ENCODE assay signal across 8 cellular contexts in the genomic region with DNA sequence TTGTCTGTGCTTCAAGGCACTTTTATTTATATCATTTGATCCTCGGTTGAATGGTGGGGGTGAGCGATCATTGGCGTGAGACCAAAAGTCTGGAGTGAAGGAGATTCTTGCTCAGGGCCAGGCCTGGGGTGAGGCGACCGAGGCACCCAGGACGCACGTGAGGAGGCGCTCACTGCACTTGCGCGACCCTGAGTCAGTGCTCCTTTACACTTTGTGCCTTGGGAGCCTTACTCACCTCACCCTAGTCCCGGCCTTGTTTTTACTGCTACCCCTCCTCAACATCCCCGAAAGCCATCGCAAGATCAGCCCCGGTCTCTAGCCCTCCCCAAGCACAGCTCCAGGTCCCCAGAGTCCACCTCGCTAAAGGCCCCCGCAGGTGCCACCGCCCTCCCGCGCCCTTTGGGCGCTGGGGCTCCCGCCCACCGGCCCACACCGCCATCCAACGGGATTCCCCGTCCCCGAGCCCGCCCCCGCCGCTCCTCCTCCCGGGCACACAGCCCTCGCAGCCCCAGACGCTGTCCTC. TPM values are rescaled to one million over a fixed set of nuclear protein-coding genes. Genes with fewer than 3 reads are reported as not detected.
A peak's percentile ranks its signal among the peaks of the same experiment; 100 is the strongest.
DNase-seq lines count a peak whose midpoint lies in the region; ATAC-seq and TF ChIP-seq lines count a peak whose summit lies in the region.

No MANE protein-coding gene starts in this region.

- peak overlapping the region; percentile 83 to 89 for H3K9ac ChIP-seq in colonic mucosa (ENCODE audit: low read depth in 2 of 2, low read length in 2 of 2)

- peak; percentile 54 for ATAC-seq in HG02610 (IDR thresholded peaks at IDR 0.05; ENCODE audit: unreplicated experiment)
- peak; percentile 89 to 91 for ATAC-seq in activated CD4-positive, CD25-positive, alpha-beta regulatory T cell treated with anti-CD3 and anti-CD28 coated beads, Interleukin-2, amount 50 U/mL, for 24 hours
- ATAC-seq in right lobe of liver, result peak; percentile 89 to 94 (median 92)

- intact Hi-C loops in colonic mucosa (cut with DNase I) (no loop called here), right lobe of liver (cut with DNase I) (no loop called here)

- H3K4me1 ChIP-seq in colonic mucosa (no peaks in the 10 kb centered on the region), right lobe of liver (peaks cover 0 to 43% (median 3%) of the 10 kb centered on the region in 4 donors)

- H3K4me3 ChIP-seq in colonic mucosa (peak overlapping the region; percentile 67), right lobe of liver (peak overlapping the region; percentile 60 to 81 (median 62))

- TF ChIP-seq CTCF in colonic mucosa (IDR thresholded peaks at IDR 0.05) (no peak), right lobe of liver (IDR thresholded peaks at IDR 0.05) (no peak)

- WGBS in right lobe of liver (ENCODE audit: insufficient coverage, low coverage, low lambda C conversion rate, missing lambda C conversion rate), result 0% methylated on average over 21 of the region's 32 CpGs

- no peaks in the 10 kb centered on the region for H3K36me3 ChIP-seq in colonic mucosa
- no peaks in the 10 kb centered on the region for H3K36me3 ChIP-seq in right lobe of liver

- H3K9me3 ChIP-seq in colonic mucosa, result no peaks in the 10 kb centered on the region
- no peaks in the 10 kb centered on the region for H3K9me3 ChIP-seq in right lobe of liver

- TF ChIP-seq POLR2A in right lobe of liver (IDR thresholded peaks at IDR 0.05), result no peak

- peak overlapping the region; percentile 75 for H3K27ac ChIP-seq in colonic mucosa
- H3K27ac ChIP-seq in right lobe of liver, result peak overlapping the region; percentile 79 to 94 (median 85)

- H3K27me3 ChIP-seq in colonic mucosa, result no peaks in the 10 kb centered on the region
- no peaks in the 10 kb centered on the region for H3K27me3 ChIP-seq in right lobe of liver

- DNase-seq in DMS 273 (lab: John Stamatoyannopoulos, UW; ENCODE audit: unreplicated experiment), result peak; percentile 92
- DNase-seq in DMS 273 treated with DMSO at 0.1 percent for 48 hours (lab: John Stamatoyannopoulos, UW), result no peak
- DNase-seq in NCI-H146 treated with DMSO at 0.1 percent for 48 hours (lab: John Stamatoyannopoulos, UW; ENCODE audit: unreplicated experiment), result peak; percentile 77
- DNase-seq in colonic mucosa, result peak; percentile 79
- peak; percentile 87 to 92 (median 92) for DNase-seq in right lobe of liver
- DNase-seq in stimulated activated CD4-positive, alpha-beta T cell treated with anti-CD3 and anti-CD28 coated beads, TNF-alpha, amount 100 ng/mL, for 1 hour (ENCODE audit: low read depth in 3 of 3, low spot score in 1 of 3), result peak in 2 of 3 donors; percentile 28 to 62

RNA-seq across cellular contexts. Expression of a gene that starts 0.5 kb away (rescaled TPM):
- total RNA-seq in colonic mucosa (10 to 100 TPM; 15.9 to 20.3 TPM), right lobe of liver (10 to 100 TPM in 3 of 6 experiments, 1 to 10 TPM in 3; 5.5 to 16.5 (median 10.8) TPM)

RNA-seq across cellular contexts. Expression of a gene that starts 16.7 kb away (rescaled TPM):
- total RNA-seq in colonic mucosa (1 to 10 TPM; 3.5 to 8.4 TPM), right lobe of liver (1 to 10 TPM; 1.9 to 9.4 (median 4.4) TPM)

RNA-seq across cellular contexts. Expression of a gene that starts 28.9 kb away (rescaled TPM):
- total RNA-seq in colonic mucosa (100 to 1,000 TPM in 1 of 2 donors, 10 to 100 TPM in 1; 86.9 to 105 TPM), right lobe of liver (10 to 100 TPM; 28.3 to 47.0 (median 33.6) TPM)

RNA-seq across cellular contexts. Expression of a gene that starts 36.1 kb away (rescaled TPM):
- 10 to 100 TPM; 32.6 to 54.6 TPM for total RNA-seq in colonic mucosa
- 1 to 10 TPM in 1 of 6 experiments, under 1 TPM in 2, not detected in 3; 0.12 to 1.1 (median 0.22) TPM for total RNA-seq in right lobe of liver

RNA-seq across cellular contexts. Expression of a gene that starts 54.2 kb away (rescaled TPM):
- total RNA-seq in colonic mucosa (100 to 1,000 TPM; 167 to 219 TPM), right lobe of liver (100 to 1,000 TPM in 1 of 6 experiments, 10 to 100 TPM in 5; 50.4 to 118 (median 68.3) TPM)
